Comparison of ENCODE assay signal across 10 cellular contexts in genomic region chr6:154408906-154409500, GRCh38. TPM values are rescaled to one million over a fixed set of nuclear protein-coding genes. Genes with fewer than 3 reads are reported as not detected.
DNase-seq lines count a peak whose midpoint lies in the region; ATAC-seq and TF ChIP-seq lines count a peak whose summit lies in the region.
"Had no signal": no experiment of that assay in that cellular context is flagged by ENCODE, and none has a peak within 500 bp of the region (broad histone marks: within the 10 kb centered on the region; RNA-seq: fewer than 3 reads in every experiment).

No MANE protein-coding gene starts in this region.

- no peaks in the 10 kb centered on the region for H3K9me3 ChIP-seq in cardiac muscle cell (ENCODE audit: low read depth)
- H3K9me3 ChIP-seq: left lung had no signal

- H3K4me3 ChIP-seq in cardiac muscle cell: no peak overlapping the region
- H3K4me3 ChIP-seq: left lung had no signal

- TF ChIP-seq CTCF in RWPE1 (conservative IDR thresholded peaks at IDR 0.05; ENCODE audit: low read depth) (no peak; the same call in 1 of the 2 replicates), cardiac muscle cell (IDR thresholded peaks at IDR 0.05; ENCODE audit: low read depth, low read length) (peak; percentile 30)

- no peak overlapping the region for H3K27ac ChIP-seq in RWPE1
- H3K27ac ChIP-seq in cardiac muscle cell: no peak overlapping the region
- H3K27ac ChIP-seq in temporal lobe (ENCODE audit: low read depth, low read length): peak overlapping the region; percentile 54
- H3K27ac ChIP-seq: left lung had no signal

- H3K27me3 ChIP-seq in cardiac muscle cell: no peaks in the 10 kb centered on the region
- H3K27me3 ChIP-seq: left lung had no signal

- H3K36me3 ChIP-seq in cardiac muscle cell: no peaks in the 10 kb centered on the region

- peak; percentile 3 to 53 for DNase-seq in NCI-H524 (lab: John Stamatoyannopoulos, UW)
- DNase-seq in NCI-H524 treated with DMSO at 0.1 percent for 48 hours (lab: John Stamatoyannopoulos, UW): no peak
- DNase-seq in RWPE1 (ENCODE audit: low spot score): peak; percentile 46
- DNase-seq in cardiac muscle cell (ENCODE audit: low read depth in 1 of 2, low spot score in 1 of 2): peak in 1 of 2 donors; percentile 43
- DNase-seq in GDM1 (lab: John Stamatoyannopoulos, UW): no peak
- DNase-seq: left lung, NCI-H1092 treated with DMSO at 0.1 percent for 48 hours had no signal

- POLR2A ChIA-PET in RWPE1 (lab: Yijun Ruan, JAX; ENCODE audit: low non-redundant PET): no interaction called here

- CTCF ChIA-PET in RWPE1 (lab: Yijun Ruan, JAX): interaction anchor here (0.6 kb wide), 1 partner anchor 1153 kb away, joined by 3 read pairs; no protein-coding TSS in a partner anchor

- H3K4me1 ChIP-seq in cardiac muscle cell (ENCODE audit: low read depth): peaks cover 7% of the 10 kb centered on the region

- no peak for ATAC-seq in activated CD4-positive, CD25-positive, alpha-beta regulatory T cell treated with anti-CD3 and anti-CD28 coated beads, Interleukin-2, amount 50 U/mL, for 24 hours
- no peak for ATAC-seq in GM21717 (IDR thresholded peaks at IDR 0.05; ENCODE audit: unreplicated experiment)
- ATAC-seq: left lung had no signal

RNA-seq across cellular contexts. Expression of gene IPCEF1, which starts 52.4 kb away (rescaled TPM):
- total RNA-seq in cardiac muscle cell (0.15 and 0.46 TPM in 2 replicates), temporal lobe (10.1 TPM)
- not detected in 2 replicates for polyA plus RNA-seq in cardiac muscle cell

Comparison
In these comparisons a context has a peak if more than half of its experiments do, and no peak if none do; other contexts are left out.
1. DNase-seq: peak in NCI-H524 (2 of 2) and RWPE1 (single experiment); none in NCI-H524 treated with DMSO at 0.1 percent for 48 hours (single experiment) and GDM1 (single experiment).